ENCODE assay signal across 22 cellular contexts in the genomic region with DNA sequence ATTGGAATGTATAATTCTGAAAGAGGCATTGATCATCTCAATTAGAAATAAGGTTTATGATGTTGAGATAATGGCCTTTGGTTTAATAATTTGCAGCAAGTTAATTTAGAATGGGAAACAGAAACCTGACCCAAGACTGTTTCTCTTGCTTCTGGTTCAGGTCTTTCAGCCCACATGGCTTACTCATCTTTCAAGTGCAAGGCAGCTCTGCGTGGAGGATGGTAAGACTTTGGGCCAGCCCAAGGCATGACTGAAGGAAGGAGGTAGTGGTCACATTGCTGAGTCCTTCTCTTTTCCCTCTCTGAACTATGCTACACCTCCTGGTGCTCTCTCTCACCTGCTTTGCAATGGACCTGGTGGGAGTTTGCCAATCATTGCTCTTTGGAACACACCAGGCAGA.
DNase-seq lines count a peak whose midpoint lies in the region; ATAC-seq, FAIRE-seq and TF ChIP-seq lines count a peak whose summit lies in the region.
"Had no signal": no experiment of that assay in that cellular context is flagged by ENCODE, and none has a peak within 500 bp of the region (broad histone marks: within the 10 kb centered on the region; RNA-seq: fewer than 3 reads in every experiment).

No MANE protein-coding gene starts in this region.

- H3K4me2 ChIP-seq in IMR-90 (ENCODE audit: low read depth, low read length): no peak overlapping the region
- H3K4me2 ChIP-seq in osteoblast (ENCODE audit: insufficient read depth, low read length): no peak overlapping the region
- H3K4me2 ChIP-seq: BLaER1 had no signal

- no peak overlapping the region for H3K27ac Mint-ChIP-seq in activated CD8-positive, alpha-beta memory T cell treated with anti-CD3 and anti-CD28 coated beads, Interleukin-2, amount 10 ng/mL, durations not matched to agents 7 days and 5 days
- no peak overlapping the region for H3K27ac Mint-ChIP-seq in HFFc6
- H3K27ac Mint-ChIP-seq: CD8-positive, alpha-beta T cell had no signal

- H3K27ac ChIP-seq in IMR-90 (ENCODE audit: insufficient read depth, low read length) (no peak overlapping the region), osteoblast (ENCODE audit: low read depth, low read length) (no peak overlapping the region)
- H3K27ac ChIP-seq: BLaER1 had no signal

- no peak overlapping the region for H4K5ac ChIP-seq in IMR-90 (ENCODE audit: low read depth, low read length)

- TF ChIP-seq POLR2A in IMR-90 (IDR thresholded peaks at IDR 0.05; ENCODE audit: low read depth, low read length): no peak

- no peaks in the 10 kb centered on the region for H3K9me1 ChIP-seq in IMR-90 (ENCODE audit: insufficient read depth, low read length)

- no peaks in the 10 kb centered on the region for H3K79me1 ChIP-seq in IMR-90 (ENCODE audit: low read depth in 1 of 2, low read length in 2 of 2)

- no peaks in the 10 kb centered on the region for H3K27me3 Mint-ChIP-seq in activated CD8-positive, alpha-beta memory T cell treated with anti-CD3 and anti-CD28 coated beads, Interleukin-2, amount 10 ng/mL, durations not matched to agents 7 days and 5 days
- H3K27me3 Mint-ChIP-seq in HFFc6 (ENCODE audit: insufficient read depth): no peaks in the 10 kb centered on the region; the same call in 1 of the 2 replicates

- DNase-seq in GM18507 (ENCODE audit: extremely low spot score, insufficient read length, low read depth): no peak
- DNase-seq in IMR-90: peak; percentile 34
- peak; percentile 8 for DNase-seq in fibroblast of peridontal ligament (ENCODE audit: extremely low read depth)
- peak; percentile 9 for DNase-seq in osteoblast (ENCODE audit: insufficient read length, low spot score, missing footprints)
- DNase-seq in activated CD8-positive, alpha-beta memory T cell treated with anti-CD3 and anti-CD28 coated beads, Interleukin-2, amount 10 ng/mL, durations not matched to agents 7 days and 5 days: no peak
- no peak for DNase-seq in HFFc6
- DNase-seq: CD8-positive, alpha-beta T cell; DMS79; MG63; NCI-H1092 treated with DMSO at 0.1 percent for 48 hours; NCI-H1694; NCI-H2227 treated with DMSO at 0.1 percent for 48 hours; NCI-H524 had no signal

- in situ Hi-C loops in IMR-90 (cut with MboI; ENCODE audit: low sequenced_read_pairs): no loop called here

- no peak overlapping the region for H3K4me3 ChIP-seq in IMR-90 (ENCODE audit: insufficient read depth, low read depth, low read length)
- H3K4me3 ChIP-seq in osteoblast (ENCODE audit: insufficient read depth, low read length): no peak overlapping the region
- H3K4me3 ChIP-seq: BLaER1, GM12878, HAP-1, MG63 had no signal

- no peak for TF ChIP-seq RAD21 in IMR-90 (IDR thresholded peaks at IDR 0.05; ENCODE audit: low read length)

- H3K4ac ChIP-seq in IMR-90 (ENCODE audit: low read depth, low read length): 0 out of 2 replicates have a peak overlapping the region, but pooled peaks have one; percentile 15

- H3K9ac ChIP-seq in IMR-90 (ENCODE audit: low read depth, low read length): no peak overlapping the region
- H3K9ac ChIP-seq: BLaER1 had no signal

- peak; percentile 63 for FAIRE-seq in GM18507 (lab: Jason Lieb, UNC)
- FAIRE-seq: A204.1, D721Med, G401.6, GM12878, HepG2 had no signal

- no peak for TF ChIP-seq CTCF in IMR-90 (conservative IDR thresholded peaks at IDR 0.05; ENCODE audit: low read depth, low read length)
- TF ChIP-seq CTCF in osteoblast (IDR thresholded peaks at IDR 0.05; ENCODE audit: extremely low read depth, low read depth, low read length): no peak
- TF ChIP-seq CTCF in HFFc6 (IDR thresholded peaks at IDR 0.05): no peak

- H2AFZ ChIP-seq in IMR-90 (replicated peaks; ENCODE audit: low read length, poor library complexity) (peak overlapping the region; percentile 51), osteoblast (ENCODE audit: low read length) (no peak overlapping the region)

- ATAC-seq in IMR-90 (ENCODE audit: low read depth): no peak
- no peak for ATAC-seq in activated CD8-positive, alpha-beta memory T cell treated with anti-CD3 and anti-CD28 coated beads, Interleukin-2, amount 10 ng/mL, durations not matched to agents 7 days and 5 days
- ATAC-seq in HG02623 (IDR thresholded peaks at IDR 0.05; ENCODE audit: unreplicated experiment): no peak
- ATAC-seq: CD8-positive, alpha-beta T cell; GM12878; HepG2; Panc1 had no signal

- H3K14ac ChIP-seq in IMR-90 (replicated peaks; ENCODE audit: low read depth, low read length): peak overlapping the region; percentile 25; the same call in 1 of the 2 replicates

- H3K18ac ChIP-seq in IMR-90 (ENCODE audit: low read depth, low read length): peak overlapping the region; percentile 6; the same call in 1 of the 2 replicates

- intact Hi-C loops in IMR-90 (cut with micrococcal nuclease): no loop called here

- CTCF ChIA-PET in IMR-90 (lab: Yijun Ruan, JAX): no interaction called here
- CTCF ChIA-PET in activated CD8-positive, alpha-beta memory T cell treated with anti-CD3 and anti-CD28 coated beads, Interleukin-2, amount 10 ng/mL, durations not matched to agents 7 days and 5 days (lab: Charles Lee): no interaction called here

- no TSS peak for BruUV-seq in IMR-90 (replicated peaks; lab: Mats Ljungman, UMichigan)

- peaks cover 8% of the 10 kb centered on the region for H3K4me1 ChIP-seq in IMR-90 (ENCODE audit: control insufficient read depth, insufficient read depth, low read length)
- peaks cover 42% of the 10 kb centered on the region for H3K4me1 ChIP-seq in osteoblast (ENCODE audit: insufficient read depth, low read length)
- H3K4me1 ChIP-seq: HAP-1 had no signal

- H3K36me3 ChIP-seq in IMR-90 (ENCODE audit: control insufficient read depth, insufficient read depth, low read length) (no peaks in the 10 kb centered on the region), osteoblast (ENCODE audit: insufficient read depth, low read length) (no peaks in the 10 kb centered on the region)
- H3K36me3 ChIP-seq: BLaER1, HAP-1, MG63 had no signal

- H3K27me3 ChIP-seq in IMR-90 (ENCODE audit: control insufficient read depth, insufficient read depth, low read length) (no peaks in the 10 kb centered on the region), osteoblast (ENCODE audit: insufficient read depth, low read length) (no peaks in the 10 kb centered on the region)
- H3K27me3 ChIP-seq: BLaER1, MG63 had no signal

- H3K79me2 ChIP-seq in osteoblast (ENCODE audit: insufficient read depth, low read length): no peaks in the 10 kb centered on the region

- H2AK5ac ChIP-seq in IMR-90 (ENCODE audit: low read depth, low read length): peak overlapping the region; percentile 15; the same call in 1 of the 2 replicates

- H3K4me3 Mint-ChIP-seq in activated CD8-positive, alpha-beta memory T cell treated with anti-CD3 and anti-CD28 coated beads, Interleukin-2, amount 10 ng/mL, durations not matched to agents 7 days and 5 days: no peak overlapping the region
- H3K4me3 Mint-ChIP-seq in HFFc6: no peak overlapping the region
- H3K4me3 Mint-ChIP-seq: CD8-positive, alpha-beta T cell had no signal

- no peak overlapping the region for H3K56ac ChIP-seq in IMR-90 (ENCODE audit: extremely low read depth, insufficient read depth, low read length)

- peaks cover 3% of the 10 kb centered on the region for H3K9me3 Mint-ChIP-seq in activated CD8-positive, alpha-beta memory T cell treated with anti-CD3 and anti-CD28 coated beads, Interleukin-2, amount 10 ng/mL, durations not matched to agents 7 days and 5 days (ENCODE audit: low read depth)
- H3K9me3 Mint-ChIP-seq in HFFc6: no peaks in the 10 kb centered on the region

- 0 out of 4 replicates have a peak overlapping the region, but pooled peaks of 1 of the 2 experiments have one; percentile 34 for H4K8ac ChIP-seq in IMR-90 (ENCODE audit: low read depth in 2 of 2, low read length in 2 of 2)

- H3K9me3 ChIP-seq in IMR-90 (ENCODE audit: control insufficient read depth, insufficient read depth, low read length) (no peaks in the 10 kb centered on the region), osteoblast (ENCODE audit: low read depth, low read length) (no peaks in the 10 kb centered on the region)
- H3K9me3 ChIP-seq: HAP-1, MG63 had no signal

- dilution Hi-C loops in IMR-90 (cut with HindIII; ENCODE audit: low sequenced_read_pairs, unreplicated experiment): no loop called here

- no peak overlapping the region for H2BK120ac ChIP-seq in IMR-90 (ENCODE audit: low read depth, low read length)

- no peaks in the 10 kb centered on the region for H4K20me1 ChIP-seq in IMR-90 (ENCODE audit: insufficient read depth, low read length)
- H4K20me1 ChIP-seq in osteoblast (ENCODE audit: insufficient read depth, low read length): no peaks in the 10 kb centered on the region
- H4K20me1 ChIP-seq: BLaER1 had no signal

- POLR2A ChIA-PET in IMR-90 (lab: Charles Lee; ENCODE audit: unreplicated experiment): no interaction called here

- no CpG with 5 or more reads among the region's 1 CpG for WGBS in IMR-90 (ENCODE audit: extremely low coverage in 2 of 2, insufficient read length in 1 of 2), 2 experiments

- no peak overlapping the region for H3K23ac ChIP-seq in IMR-90 (ENCODE audit: low read depth, low read length)

- H4K91ac ChIP-seq in IMR-90 (ENCODE audit: insufficient read depth, low read depth, low read length): no peak overlapping the region

- H2BK15ac ChIP-seq in IMR-90 (ENCODE audit: low read depth, low read length): no peak overlapping the region

- no peak overlapping the region for H2BK20ac ChIP-seq in IMR-90 (ENCODE audit: low read depth, low read length)

- H3K4me1 Mint-ChIP-seq in activated CD8-positive, alpha-beta memory T cell treated with anti-CD3 and anti-CD28 coated beads, Interleukin-2, amount 10 ng/mL, durations not matched to agents 7 days and 5 days: no peaks in the 10 kb centered on the region
- H3K4me1 Mint-ChIP-seq in HFFc6 (ENCODE audit: low read depth): peaks cover 48% of the 10 kb centered on the region

- no peak overlapping the region for H2BK5ac ChIP-seq in IMR-90 (ENCODE audit: low read depth, low read length, poor library complexity, severe bottlenecking)

- peaks cover 6% of the 10 kb centered on the region for H3K36me3 Mint-ChIP-seq in activated CD8-positive, alpha-beta memory T cell treated with anti-CD3 and anti-CD28 coated beads, Interleukin-2, amount 10 ng/mL, durations not matched to agents 7 days and 5 days
- H3K36me3 Mint-ChIP-seq in HFFc6 (ENCODE audit: low read depth): no peaks in the 10 kb centered on the region; the same call in 1 of the 2 replicates
- H3K36me3 Mint-ChIP-seq: CD8-positive, alpha-beta T cell had no signal

- H2AK9ac ChIP-seq in IMR-90 (replicated peaks; ENCODE audit: low read depth, low read length, poor library complexity): no peak overlapping the region

TF ChIP-seq in IMR-90, 13 proteins besides CTCF, POLR2A, EP300 and RAD21 (continues in another document):
- no peak for TF ChIP-seq RFX5 (IDR thresholded peaks at IDR 0.05; ENCODE audit: low read depth, low read length)
- TF ChIP-seq MAFK (IDR thresholded peaks at IDR 0.05; ENCODE audit: low read depth, low read length): no peak
- TF ChIP-seq NFE2L2 (IDR thresholded peaks at IDR 0.05; ENCODE audit: low read depth, low read length): no peak
- no peak for TF ChIP-seq SMC3 (IDR thresholded peaks at IDR 0.05; ENCODE audit: low read depth, low read length)
- TF ChIP-seq CHD1 (IDR thresholded peaks at IDR 0.05; ENCODE audit: low read depth, low read length): no peak
- no peak for TF ChIP-seq CEBPB (IDR thresholded peaks at IDR 0.05; ENCODE audit: low read depth, low read length)
- no peak for TF ChIP-seq FOS (IDR thresholded peaks at IDR 0.05; ENCODE audit: low read depth, low read length)

Comparison
In these comparisons a context has a peak if more than half of its experiments do, and no peak if none do; other contexts are left out.
1. DNase-seq: peak in IMR-90 (single experiment), fibroblast of peridontal ligament (single experiment) and osteoblast (single experiment); none in GM18507 (single experiment), activated CD8-positive, alpha-beta memory T cell treated with anti-CD3 and anti-CD28 coated beads, Interleukin-2, amount 10 ng/mL, durations not matched to agents 7 days and 5 days (single experiment) and HFFc6 (single experiment).